ENCODE assay signal across 9 cellular contexts in the genomic region with DNA sequence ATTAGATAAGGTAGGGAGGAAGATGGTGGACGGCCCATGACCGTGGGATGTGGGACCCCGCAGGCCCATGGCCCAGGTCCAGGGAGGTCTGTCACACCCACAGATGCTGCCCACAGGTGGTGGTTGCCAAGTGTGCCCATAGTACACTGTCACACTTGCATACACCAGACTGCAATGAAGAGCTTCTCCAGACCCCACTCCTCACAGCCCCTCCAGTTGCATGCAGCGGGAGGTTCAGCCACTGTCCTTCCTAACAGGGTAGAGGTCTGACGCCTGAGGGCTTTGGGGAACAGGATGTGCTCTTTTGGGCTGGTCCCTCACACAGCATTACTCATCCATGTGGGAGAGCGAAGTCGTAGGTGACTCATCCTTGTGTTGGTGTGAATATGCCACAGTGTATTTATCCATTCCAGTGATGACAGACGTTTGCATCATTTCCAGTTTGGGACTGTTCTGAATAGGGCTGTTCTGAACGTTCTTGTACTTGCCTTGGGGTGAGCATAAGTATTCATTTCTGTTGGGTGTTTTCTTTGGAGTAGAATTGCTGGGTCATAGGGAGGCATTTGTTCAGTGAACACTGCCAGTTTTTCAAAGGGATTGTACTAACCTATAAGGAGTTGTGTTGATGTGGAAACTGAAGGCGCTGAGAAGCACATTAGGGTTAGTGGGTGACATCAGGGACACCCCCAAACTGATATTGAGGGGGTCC. TPM values are rescaled to one million over a fixed set of nuclear protein-coding genes. Genes with fewer than 3 reads are reported as not detected.
DNase-seq lines count a peak whose midpoint lies in the region; ATAC-seq and TF ChIP-seq lines count a peak whose summit lies in the region.
"Had no signal": no experiment of that assay in that cellular context is flagged by ENCODE, and none has a peak within 500 bp of the region (broad histone marks: within the 10 kb centered on the region; RNA-seq: fewer than 3 reads in every experiment).

No MANE protein-coding gene starts in this region.

- no peaks in the 10 kb centered on the region for H3K9me3 ChIP-seq in DND-41 (ENCODE audit: insufficient read depth, low read length, severe bottlenecking)
- no peaks in the 10 kb centered on the region for H3K9me3 ChIP-seq in upper lobe of right lung
- H3K9me3 ChIP-seq: right lobe of liver had no signal

- no peaks in the 10 kb centered on the region for H3K36me3 Mint-ChIP-seq in nephron (ENCODE audit: low read depth)

- ATAC-seq in DND-41 (ENCODE audit: insufficient read depth, low read depth) (peak; percentile 89), HG03520 (IDR thresholded peaks at IDR 0.05; ENCODE audit: unreplicated experiment) (peak; percentile 56), upper lobe of right lung (peak; percentile 89)

- H2AFZ ChIP-seq in DND-41 (ENCODE audit: low read depth, low read length): no peak overlapping the region

- H3K36me3 ChIP-seq in DND-41 (ENCODE audit: insufficient read depth, low read length): no peaks in the 10 kb centered on the region
- H3K36me3 ChIP-seq in upper lobe of right lung: no peaks in the 10 kb centered on the region
- H3K36me3 ChIP-seq: right lobe of liver had no signal

- H3K27me3 ChIP-seq in DND-41 (ENCODE audit: insufficient read depth, low read length, poor library complexity) (no peaks in the 10 kb centered on the region), upper lobe of right lung (no peaks in the 10 kb centered on the region)
- H3K27me3 ChIP-seq: right lobe of liver had no signal

- H3K79me2 ChIP-seq in DND-41 (ENCODE audit: insufficient read depth, low read length): no peaks in the 10 kb centered on the region

- H3K9me3 Mint-ChIP-seq in nephron: no peaks in the 10 kb centered on the region

- H3K4me2 ChIP-seq in DND-41 (ENCODE audit: insufficient read depth, low read length): no peak overlapping the region

- peak; percentile 59 for DNase-seq in DND-41
- DNase-seq in UCSD-AML1 (lab: John Stamatoyannopoulos, UW; ENCODE audit: unreplicated experiment): peak; percentile 40
- DNase-seq in dermis blood vessel endothelial cell: peak; percentile 95
- no peak for DNase-seq in upper lobe of right lung
- no peak for DNase-seq in NCI-H748 (lab: John Stamatoyannopoulos, UW; ENCODE audit: unreplicated experiment)
- DNase-seq in NCI-H1048 (lab: John Stamatoyannopoulos, UW): no peak
- DNase-seq: right lobe of liver had no signal

- peaks cover 9% of the 10 kb centered on the region for H3K27me3 Mint-ChIP-seq in nephron (ENCODE audit: low read depth)

- intact Hi-C loops in upper lobe of right lung (cut with DNase I): no loop called here

- peaks cover 14% of the 10 kb centered on the region for H3K4me1 ChIP-seq in DND-41 (ENCODE audit: insufficient read depth, low read length)
- peaks cover 8% of the 10 kb centered on the region for H3K4me1 ChIP-seq in upper lobe of right lung

- H3K9ac ChIP-seq in DND-41 (ENCODE audit: low read depth, low read length): peak overlapping the region; percentile 9; the same call in 1 of the 2 replicates

- no peaks in the 10 kb centered on the region for H4K20me1 ChIP-seq in DND-41 (ENCODE audit: insufficient read depth, low read length)

- peak overlapping the region in 2 of 3 experiments; percentile 36 to 75 for H3K27ac Mint-ChIP-seq in nephron

- peaks cover 51% of the 10 kb centered on the region for H3K4me1 Mint-ChIP-seq in nephron

- no peak overlapping the region for H3K4me3 Mint-ChIP-seq in nephron

- H3K27ac ChIP-seq in DND-41 (ENCODE audit: low read length) (peak overlapping the region; percentile 22; the same call in 1 of the 2 replicates), upper lobe of right lung (no peak overlapping the region)
- H3K27ac ChIP-seq: right lobe of liver had no signal

- H3K4me3 ChIP-seq in DND-41 (ENCODE audit: low read depth in 1 of 2, low read length in 2 of 2) (no peak overlapping the region), upper lobe of right lung (no peak overlapping the region)
- H3K4me3 ChIP-seq: right lobe of liver had no signal

- TF ChIP-seq CTCF in DND-41 (IDR thresholded peaks at IDR 0.05; ENCODE audit: borderline replicate concordance, extremely low read depth, low read length, poor library complexity, severe bottlenecking): no peak
- no peak for TF ChIP-seq CTCF in nephron (IDR thresholded peaks at IDR 0.05; ENCODE audit: unreplicated experiment in 3 of 3)
- no peak for TF ChIP-seq CTCF in upper lobe of right lung (IDR thresholded peaks at IDR 0.05)

RNA-seq across cellular contexts. Expression of a gene that starts 10.1 kb away (rescaled TPM):
- total RNA-seq in dermis blood vessel endothelial cell: 81.9 and 127 TPM in 2 replicates
- total RNA-seq in upper lobe of right lung: 61.1 TPM

RNA-seq across cellular contexts. Expression of a gene that starts 42.3 kb away (rescaled TPM):
- total RNA-seq in dermis blood vessel endothelial cell (65.8 and 70.8 TPM in 2 replicates), upper lobe of right lung (75.6 TPM)

Comparison
In these comparisons a context has a peak if more than half of its experiments do, and no peak if none do; other contexts are left out.
1. DNase-seq: peak in DND-41 (single experiment), UCSD-AML1 (single experiment) and dermis blood vessel endothelial cell (single experiment); none in upper lobe of right lung (single experiment), NCI-H748 (single experiment) and NCI-H1048 (single experiment).
2. Peak in every context shown above with its lines, with median percentiles within 50 percentile points of each other: ATAC-seq.